ENCODE assay signal across 17 cellular contexts in genomic region chr11:10379871-10380568, GRCh38.
A peak's percentile ranks its signal among the peaks of the same experiment; 100 is the strongest.
DNase-seq lines count a peak whose midpoint lies in the region; ATAC-seq and TF ChIP-seq lines count a peak whose summit lies in the region.
"Had no signal": no experiment of that assay in that cellular context is flagged by ENCODE, and none has a peak within 500 bp of the region (broad histone marks: within the 10 kb centered on the region; RNA-seq: fewer than 3 reads in every experiment).

No MANE protein-coding gene starts in this region.

- H3K9ac ChIP-seq in trophoblast cell (ENCODE audit: low read length): no peak overlapping the region

- no peak overlapping the region for H3K4me3 Mint-ChIP-seq in activated CD4-positive, alpha-beta T cell treated with anti-CD3 and anti-CD28 coated beads, Interleukin-2, amount 10 ng/mL, durations not matched to agents 24 days and 14 days
- H3K4me3 Mint-ChIP-seq: activated naive CD8-positive, alpha-beta T cell treated with anti-CD3 and anti-CD28 coated beads, Interleukin-2, amount 10 ng/mL, durations not matched to agents 7 days and 5 days; dendritic cell treated with granulocyte-macrophage colony-stimulating factor and Interleukin-4, amounts not matched to agents 40 ng/mL and 50 ng/mL, for 4 days; stimulated activated memory B cell treated with anti-CD40 and anti-IgM and Interleukin-4, amounts not matched to agents 10 μg/mL and 1 μg/mL and 100 μg/mL, for 72 hours had no signal

- H4K91ac ChIP-seq in trophoblast cell (ENCODE audit: low read depth, low read length): no peak overlapping the region

- H2BK5ac ChIP-seq in trophoblast cell (ENCODE audit: low read depth, low read length, poor library complexity): no peak overlapping the region

- no peak overlapping the region for H3K27ac Mint-ChIP-seq in activated CD4-positive, alpha-beta T cell treated with anti-CD3 and anti-CD28 coated beads, Interleukin-2, amount 10 ng/mL, durations not matched to agents 24 days and 14 days
- H3K27ac Mint-ChIP-seq: activated naive CD8-positive, alpha-beta T cell treated with anti-CD3 and anti-CD28 coated beads, Interleukin-2, amount 10 ng/mL, durations not matched to agents 7 days and 5 days; dendritic cell treated with granulocyte-macrophage colony-stimulating factor and Interleukin-4, amounts not matched to agents 40 ng/mL and 50 ng/mL, for 4 days; stimulated activated memory B cell treated with anti-CD40 and anti-IgM and Interleukin-4, amounts not matched to agents 10 μg/mL and 1 μg/mL and 100 μg/mL, for 72 hours had no signal

- intact Hi-C loops in sigmoid colon (cut with DNase I): no loop called here
- intact Hi-C loops in activated CD4-positive, alpha-beta T cell treated with anti-CD3 and anti-CD28 coated beads, Interleukin-2, amount 10 ng/mL, durations not matched to agents 24 days and 14 days (cut with micrococcal nuclease): no loop called here

- H4K8ac ChIP-seq in trophoblast cell (ENCODE audit: low read depth, low read length): no peak overlapping the region

- DNase-seq in DMS79 treated with DMSO at 0.1 percent for 48 hours (lab: John Stamatoyannopoulos, UW): peak; percentile 95
- peak; percentile 76 for DNase-seq in NCI-H2107 (lab: John Stamatoyannopoulos, UW)
- peak; percentile 28 for DNase-seq in choroid plexus epithelial cell (ENCODE audit: low read depth)
- peak; percentile 51 to 66 for DNase-seq in trophoblast cell
- no peak for DNase-seq in activated CD8-positive, alpha-beta memory T cell treated with anti-CD3 and anti-CD28 coated beads, Interleukin-2, amount 50 U/mL, for 4 hours
- DNase-seq in sigmoid colon: no peak
- DNase-seq in activated CD4-positive, alpha-beta T cell treated with anti-CD3 and anti-CD28 coated beads, Interleukin-2, amount 10 ng/mL, durations not matched to agents 24 days and 14 days: no peak
- DNase-seq: activated naive CD8-positive, alpha-beta T cell treated with anti-CD3 and anti-CD28 coated beads, Interleukin-2, amount 10 ng/mL, durations not matched to agents 7 days and 5 days; GOT3; kidney; stimulated activated CD4-positive, alpha-beta T cell treated with anti-CD3 and anti-CD28 coated beads, Interleukin-2, amount 100 ng/mL, for 48 hours had no signal

- no peaks in the 10 kb centered on the region for H3K79me1 ChIP-seq in trophoblast cell (ENCODE audit: low read length)

- TF ChIP-seq EP300 in sigmoid colon (IDR thresholded peaks at IDR 0.05): no peak

- H2BK12ac ChIP-seq in trophoblast cell (ENCODE audit: low read length): no peak overlapping the region

- no CpG with 5 or more reads among the region's 2 CpGs for WGBS in trophoblast cell (ENCODE audit: extremely low coverage, insufficient coverage, insufficient read length)
- 74 to 86% methylated on average over 2 of the region's 2 CpGs for WGBS in sigmoid colon, 2 donors

- no peak for ATAC-seq in HG03097 (IDR thresholded peaks at IDR 0.05; ENCODE audit: low FRiP score, unreplicated experiment)
- ATAC-seq: stimulated activated memory B cell treated with anti-CD40 and anti-IgM and Interleukin-4, amounts not matched to agents 10 μg/mL and 1 μg/mL and 100 μg/mL, for 72 hours had no signal

- H3K27ac ChIP-seq in trophoblast cell (ENCODE audit: low read depth, low read length) (no peak overlapping the region), sigmoid colon (peak overlapping the region in 2 of 4 donors; percentile 23 to 71)
- H3K27ac ChIP-seq: C4-2B, SK-N-MC, VCaP had no signal

- H3K36me3 Mint-ChIP-seq in activated CD4-positive, alpha-beta T cell treated with anti-CD3 and anti-CD28 coated beads, Interleukin-2, amount 10 ng/mL, durations not matched to agents 24 days and 14 days (ENCODE audit: low read depth): no peaks in the 10 kb centered on the region
- H3K36me3 Mint-ChIP-seq: activated naive CD8-positive, alpha-beta T cell treated with anti-CD3 and anti-CD28 coated beads, Interleukin-2, amount 10 ng/mL, durations not matched to agents 7 days and 5 days; stimulated activated memory B cell treated with anti-CD40 and anti-IgM and Interleukin-4, amounts not matched to agents 10 μg/mL and 1 μg/mL and 100 μg/mL, for 72 hours had no signal

- no peaks in the 10 kb centered on the region for H3K36me3 ChIP-seq in trophoblast cell (ENCODE audit: control insufficient read depth in 1 of 2, insufficient read depth in 2 of 2, low read length in 2 of 2)
- no peaks in the 10 kb centered on the region for H3K36me3 ChIP-seq in sigmoid colon

- peaks cover 7% of the 10 kb centered on the region for H3K27me3 Mint-ChIP-seq in activated CD4-positive, alpha-beta T cell treated with anti-CD3 and anti-CD28 coated beads, Interleukin-2, amount 10 ng/mL, durations not matched to agents 24 days and 14 days

- no peaks in the 10 kb centered on the region for H3K79me2 ChIP-seq in trophoblast cell (ENCODE audit: control insufficient read depth, insufficient read depth, low read length, poor library complexity)

- H3K23ac ChIP-seq in trophoblast cell (ENCODE audit: low read length): no peak overlapping the region

- no peaks in the 10 kb centered on the region for H3K9me3 Mint-ChIP-seq in activated CD4-positive, alpha-beta T cell treated with anti-CD3 and anti-CD28 coated beads, Interleukin-2, amount 10 ng/mL, durations not matched to agents 24 days and 14 days

- no peak overlapping the region for H2AFZ ChIP-seq in trophoblast cell (ENCODE audit: insufficient read depth, low read length, poor library complexity)

- no peaks in the 10 kb centered on the region for H3K4me1 Mint-ChIP-seq in activated CD4-positive, alpha-beta T cell treated with anti-CD3 and anti-CD28 coated beads, Interleukin-2, amount 10 ng/mL, durations not matched to agents 24 days and 14 days
- H3K4me1 Mint-ChIP-seq: activated naive CD8-positive, alpha-beta T cell treated with anti-CD3 and anti-CD28 coated beads, Interleukin-2, amount 10 ng/mL, durations not matched to agents 7 days and 5 days; stimulated activated memory B cell treated with anti-CD40 and anti-IgM and Interleukin-4, amounts not matched to agents 10 μg/mL and 1 μg/mL and 100 μg/mL, for 72 hours had no signal

- no peak overlapping the region for H3K4ac ChIP-seq in trophoblast cell (ENCODE audit: low read depth, low read length)

- H3K9me3 ChIP-seq in trophoblast cell (ENCODE audit: insufficient read depth, low read depth, low read length) (no peaks in the 10 kb centered on the region), sigmoid colon (no peaks in the 10 kb centered on the region)

- no peak for TF ChIP-seq POLR2A in sigmoid colon (IDR thresholded peaks at IDR 0.05)

- H3K27me3 ChIP-seq in trophoblast cell (ENCODE audit: insufficient read depth, low read length) (no peaks in the 10 kb centered on the region), sigmoid colon (no peaks in the 10 kb centered on the region)

- H3K18ac ChIP-seq in trophoblast cell (ENCODE audit: low read length): no peak overlapping the region

- H4K12ac ChIP-seq in trophoblast cell (ENCODE audit: low read depth, low read length): no peak overlapping the region

- H3K4me1 ChIP-seq in trophoblast cell (ENCODE audit: control insufficient read depth in 1 of 2, insufficient read depth in 2 of 2, low read length in 2 of 2) (peaks cover 0 to 2% of the 10 kb centered on the region in 2 experiments), sigmoid colon (peaks cover 0 to 8% (median 8%) of the 10 kb centered on the region in 4 donors)

- H2BK120ac ChIP-seq in trophoblast cell (ENCODE audit: insufficient read depth, low read length, poor library complexity): no peak overlapping the region

- no peak for TF ChIP-seq CTCF in choroid plexus epithelial cell (conservative IDR thresholded peaks at IDR 0.05; ENCODE audit: low read depth, low read length)
- no peak for TF ChIP-seq CTCF in sigmoid colon (IDR thresholded peaks at IDR 0.05)

- H2AK5ac ChIP-seq in trophoblast cell (ENCODE audit: low read length): no peak overlapping the region

- H3K4me3 ChIP-seq in choroid plexus epithelial cell (ENCODE audit: low read depth, low read length) (no peak overlapping the region), trophoblast cell (ENCODE audit: low read depth, low read length) (no peak overlapping the region), sigmoid colon (no peak overlapping the region)
- H3K4me3 ChIP-seq: SK-N-MC had no signal

- no peak overlapping the region for H3K4me2 ChIP-seq in trophoblast cell (ENCODE audit: low read length)

- no peak overlapping the region for H3K14ac ChIP-seq in trophoblast cell (ENCODE audit: low read length)

Comparison
In these comparisons a context has a peak if more than half of its experiments do, and no peak if none do; other contexts are left out.
1. DNase-seq: peak in DMS79 treated with DMSO at 0.1 percent for 48 hours (single experiment), NCI-H2107 (single experiment), choroid plexus epithelial cell (single experiment) and trophoblast cell (2 of 2); none in activated CD8-positive, alpha-beta memory T cell treated with anti-CD3 and anti-CD28 coated beads, Interleukin-2, amount 50 U/mL, for 4 hours (single experiment), sigmoid colon (single experiment) and activated CD4-positive, alpha-beta T cell treated with anti-CD3 and anti-CD28 coated beads, Interleukin-2, amount 10 ng/mL, durations not matched to agents 24 days and 14 days (single experiment).